ENCODE assay signal across 1 cellular context in genomic region chr6:35922139-35922554, GRCh38.
A peak's percentile ranks its signal among the peaks of the same experiment; 100 is the strongest.
TF ChIP-seq lines count a peak whose summit lies in the region.

No MANE protein-coding gene starts in this region.

TF ChIP-seq in K562, 482 proteins besides CTCF, POLR2A, EP300 and RAD21:
- TF ChIP-seq PTTG1 (tag; IDR thresholded peaks at IDR 0.05; ENCODE audit: low read depth) (0 out of 2 replicates have a peak, but pooled peaks have one; percentile 1), PPARD (CRISPR knock-in tag; IDR thresholded peaks at IDR 0.05) (no peak), CUX1 (CRISPR knock-in tag; IDR thresholded peaks at IDR 0.05) (0 out of 2 replicates have a peak, but pooled peaks have one; percentile 46)
- TF ChIP-seq, protein P1, sequence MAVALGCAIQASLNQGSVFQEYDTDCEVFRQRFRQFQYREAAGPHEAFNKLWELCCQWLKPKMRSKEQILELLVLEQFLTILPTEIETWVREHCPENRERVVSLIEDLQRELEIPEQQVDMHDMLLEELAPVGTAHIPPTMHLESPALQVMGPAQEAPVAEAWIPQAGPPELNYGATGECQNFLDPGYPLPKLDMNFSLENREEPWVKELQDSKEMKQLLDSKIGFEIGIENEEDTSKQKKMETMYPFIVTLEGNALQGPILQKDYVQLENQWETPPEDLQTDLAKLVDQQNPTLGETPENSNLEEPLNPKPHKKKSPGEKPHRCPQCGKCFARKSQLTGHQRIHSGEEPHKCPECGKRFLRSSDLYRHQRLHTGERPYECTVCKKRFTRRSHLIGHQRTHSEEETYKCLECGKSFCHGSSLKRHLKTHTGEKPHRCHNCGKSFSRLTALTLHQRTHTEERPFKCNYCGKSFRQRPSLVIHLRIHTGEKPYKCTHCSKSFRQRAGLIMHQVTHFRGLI (CRISPR knock-in tag; IDR thresholded peaks at IDR 0.05), result no peak
